21 cellular contexts compared by ENCODE assay signal in the genomic region with DNA sequence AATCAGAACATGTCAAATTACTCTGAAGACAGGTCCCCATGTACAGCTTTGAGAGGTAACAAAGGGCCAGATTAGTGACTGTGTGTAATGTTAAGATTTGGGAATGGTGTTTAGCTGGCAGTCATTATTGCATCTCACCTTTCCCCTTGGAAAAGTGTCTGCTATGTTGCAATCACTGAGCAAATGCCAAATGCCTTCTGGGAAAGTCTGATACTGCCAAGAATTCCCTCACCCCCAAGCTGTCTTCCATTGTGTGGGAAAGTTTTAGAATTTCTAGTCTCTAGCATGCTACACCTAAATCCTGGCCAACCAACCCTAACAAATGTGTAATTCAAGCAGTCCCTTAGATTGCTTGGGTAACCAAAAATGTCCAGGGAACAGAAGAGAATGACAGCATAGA. TPM values are rescaled to one million over a fixed set of nuclear protein-coding genes. Genes with fewer than 3 reads are reported as not detected.
A peak's percentile ranks its signal among the peaks of the same experiment; 100 is the strongest.
DNase-seq lines count a peak whose midpoint lies in the region; ATAC-seq and TF ChIP-seq lines count a peak whose summit lies in the region.
"Had no signal": no experiment of that assay in that cellular context is flagged by ENCODE, and none has a peak within 500 bp of the region (broad histone marks: within the 10 kb centered on the region; RNA-seq: fewer than 3 reads in every experiment).

No MANE protein-coding gene starts in this region.

- TF ChIP-seq EP300 in sigmoid colon (IDR thresholded peaks at IDR 0.05) = no peak

- intact Hi-C loops in Right ventricle myocardium superior (cut with DNase I) = no loop called here
- intact Hi-C loops in left colon (cut with DNase I, micrococcal nuclease) = no loop called here
- intact Hi-C loops in sigmoid colon (cut with DNase I) = no loop called here

- no peaks in the 10 kb centered on the region for H3K4me1 ChIP-seq in right atrium auricular region
- peaks cover 4 to 11% (median 9%) of the 10 kb centered on the region in 5 donors for H3K4me1 ChIP-seq in subcutaneous abdominal adipose tissue (ENCODE audit: control insufficient read depth in 5 of 5, insufficient read depth in 5 of 5, low read length in 5 of 5)
- peaks cover 0 to 6% (median 2%) of the 10 kb centered on the region in 4 donors for H3K4me1 ChIP-seq in sigmoid colon
- H3K4me1 ChIP-seq: A549, ascending aorta had no signal

- H3K27ac ChIP-seq in right atrium auricular region (no peak overlapping the region), subcutaneous abdominal adipose tissue (ENCODE audit: low read depth, low read length) (peak overlapping the region; percentile 7), sigmoid colon (no peak overlapping the region)
- H3K27ac ChIP-seq: A549, ascending aorta, transverse colon had no signal

- no peaks in the 10 kb centered on the region for H3K27me3 ChIP-seq in right atrium auricular region
- H3K27me3 ChIP-seq in subcutaneous abdominal adipose tissue (ENCODE audit: control insufficient read depth in 5 of 5, insufficient read depth in 4 of 5, low read length in 5 of 5) = no peaks in the 10 kb centered on the region
- H3K27me3 ChIP-seq in sigmoid colon = no peaks in the 10 kb centered on the region
- H3K27me3 ChIP-seq: ascending aorta, transverse colon had no signal

- no peak for DNase-seq in Right ventricle myocardium superior
- DNase-seq in right atrium auricular region (ENCODE audit: low spot score) = no peak
- DNase-seq in dedifferentiated amniotic fluid mesenchymal stem cell (ENCODE audit: extremely low spot score) = peak; percentile 18
- no peak for DNase-seq in left colon
- DNase-seq in DMS79 (lab: John Stamatoyannopoulos, UW) = no peak
- DNase-seq in NCI-H187 treated with DMSO at 0.1 percent for 48 hours (lab: John Stamatoyannopoulos, UW) = no peak
- DNase-seq in sigmoid colon = no peak
- DNase-seq: activated CD4-positive, alpha-beta T cell treated with anti-CD3 and anti-CD28 coated beads, Interleukin-2, amount 50 U/mL, for 1 hour; activated CD8-positive, alpha-beta memory T cell treated with anti-CD3 and anti-CD28 coated beads, Interleukin-2, amount 50 U/mL, for 48 hours; activated naive CD4-positive, alpha-beta T cell; dermis blood vessel endothelial cell; MV-4-11; NCI-H2029 treated with DMSO at 0.1 percent for 48 hours; NCI-H510A; SHP77; stimulated activated CD4-positive, alpha-beta T cell treated with anti-CD3 and anti-CD28 coated beads, Interleukin-15, amount 100 ng/mL, for 24 hours; transverse colon had no signal

- no peak overlapping the region for H3K9ac ChIP-seq in subcutaneous abdominal adipose tissue (ENCODE audit: low read length in 5 of 5)

- ATAC-seq in Right ventricle myocardium superior (ENCODE audit: poor library complexity) (peak; percentile 78), left colon (peak; percentile 49)
- ATAC-seq: A549; stimulated activated effector memory CD8-positive, alpha-beta T cell treated with anti-CD3 and anti-CD28 coated beads, Interleukin-12 subunit alpha, Interleukin-12 subunit beta, amount 100 ng/mL, for 72 hours had no signal

- TF ChIP-seq POLR2A in sigmoid colon (IDR thresholded peaks at IDR 0.05) = no peak

- no peak overlapping the region for H3K4me3 ChIP-seq in right atrium auricular region
- no peak overlapping the region for H3K4me3 ChIP-seq in subcutaneous abdominal adipose tissue (ENCODE audit: low read depth in 1 of 5, low read length in 5 of 5)
- no peak overlapping the region for H3K4me3 ChIP-seq in sigmoid colon
- H3K4me3 ChIP-seq: A549, ascending aorta, transverse colon had no signal

- TF ChIP-seq CTCF in right atrium auricular region (IDR thresholded peaks at IDR 0.05) (no peak), sigmoid colon (IDR thresholded peaks at IDR 0.05) (no peak)

- H3K9me3 ChIP-seq in right atrium auricular region (no peaks in the 10 kb centered on the region), subcutaneous abdominal adipose tissue (ENCODE audit: control insufficient read depth in 5 of 5, low read length in 5 of 5) (no peaks in the 10 kb centered on the region), sigmoid colon (no peaks in the 10 kb centered on the region)
- H3K9me3 ChIP-seq: A549, ascending aorta, transverse colon had no signal

- H3K36me3 ChIP-seq in right atrium auricular region = no peaks in the 10 kb centered on the region
- H3K36me3 ChIP-seq in subcutaneous abdominal adipose tissue (ENCODE audit: control insufficient read depth in 5 of 5, insufficient read depth in 5 of 5, low read length in 5 of 5) = no peaks in the 10 kb centered on the region
- H3K36me3 ChIP-seq in sigmoid colon = no peaks in the 10 kb centered on the region
- H3K36me3 ChIP-seq: ascending aorta, transverse colon had no signal

RNA-seq across cellular contexts. Expression of a gene that starts 13.6 kb away (rescaled TPM):
- 9.1 TPM for total RNA-seq in Right ventricle myocardium superior
- 10 to 100 TPM; 10.3 to 10.9 TPM for total RNA-seq in right atrium auricular region
- 10 to 100 TPM; 49.2 to 51.8 TPM for total RNA-seq in left colon
- total RNA-seq in sigmoid colon = 10 to 100 TPM; 22.0 to 30.8 (median 24.9) TPM
- 10 to 100 TPM; 18.6 to 30.5 (median 21.5) TPM for polyA plus RNA-seq in sigmoid colon
